In genomic region chr15:29988689-29989088, GRCh38 we compare ENCODE assay signal across 32 cellular contexts.
DNase-seq lines count a peak whose midpoint lies in the region; ATAC-seq and TF ChIP-seq lines count a peak whose summit lies in the region.
"Had no signal": no experiment of that assay in that cellular context is flagged by ENCODE, and none has a peak within 500 bp of the region (broad histone marks: within the 10 kb centered on the region; RNA-seq: fewer than 3 reads in every experiment).

No MANE protein-coding gene starts in this region.

- intact Hi-C loops in heart left ventricle (cut with DNase I) = loop anchor here in 1 of 10 donors (5.0 kb wide), 1 partner anchor 49 kb away; no protein-coding TSS in a partner anchor
- intact Hi-C loops in Right ventricle myocardium inferior (cut with DNase I) = no loop called here

- TF ChIP-seq CTCF in heart left ventricle (IDR thresholded peaks at IDR 0.05) (no peak), cardiac fibroblast (IDR thresholded peaks at IDR 0.05; ENCODE audit: low read depth, low read length) (no peak)

- H3K4me3 ChIP-seq in heart left ventricle (no peak overlapping the region), cardiac fibroblast (replicated peaks in 1 of 2; ENCODE audit: low read depth in 2 of 2, low read length in 2 of 2) (no peak overlapping the region)
- H3K4me3 ChIP-seq: cardiac muscle cell, colonic mucosa, GM12878, heart right ventricle, ovary, suprapubic skin, upper lobe of right lung had no signal

- H3K27ac ChIP-seq in heart left ventricle = no peak overlapping the region
- H3K27ac ChIP-seq: cardiac muscle cell, colonic mucosa, foreskin keratinocyte, heart right ventricle, ovary, suprapubic skin, upper lobe of right lung had no signal

- no peaks in the 10 kb centered on the region for H3K36me3 ChIP-seq in heart left ventricle
- H3K36me3 ChIP-seq: cardiac muscle cell, colonic mucosa, heart right ventricle, ovary, suprapubic skin, upper lobe of right lung had no signal

- TF ChIP-seq POLR2A in heart left ventricle (IDR thresholded peaks at IDR 0.05) = no peak

- peaks cover 0 to 7% (median 0%) of the 10 kb centered on the region in 9 donors for H3K27me3 ChIP-seq in heart left ventricle
- H3K27me3 ChIP-seq: cardiac muscle cell, colonic mucosa, ovary, suprapubic skin had no signal

- no peak for DNase-seq in heart left ventricle
- DNase-seq in Right ventricle myocardium inferior (ENCODE audit: missing footprints) = no peak
- peak; percentile 27 to 64 for DNase-seq in cardiac fibroblast (ENCODE audit: low read depth in 2 of 2)
- DNase-seq in iris pigment epithelial cell (ENCODE audit: low read depth) = peak; percentile 6
- no peak for DNase-seq in NCI-H1048 (lab: John Stamatoyannopoulos, UW)
- DNase-seq in activated naive CD4-positive, alpha-beta T cell (lab: John Stamatoyannopoulos, UW) = no peak
- no peak for DNase-seq in iPS-NIHi7 (ENCODE audit: extremely low spot score)
- DNase-seq in activated T-cell treated with anti-CD3 and anti-CD28 coated beads, Interleukin-2, amount 50 U/mL, for 48 hours = no peak
- DNase-seq: 8988T; activated CD4-positive, alpha-beta T cell treated with anti-CD3 and anti-CD28 coated beads for 36 hours; activated CD8-positive, alpha-beta memory T cell treated with anti-CD3 and anti-CD28 coated beads, Interleukin-2, amount 50 U/mL, for 48 hours; activated CD8-positive, alpha-beta T cell treated with anti-CD3 and anti-CD28 coated beads for 36 hours; activated naive CD4-positive, alpha-beta T cell treated with anti-CD3 and anti-CD28 coated beads, Interleukin-2, amount 50 U/mL, for 16 hours; amniotic stem cell; colonic mucosa; DMS153; effector memory CD8-positive, alpha-beta T cell; erythroblast; foreskin keratinocyte; heart right ventricle; NCI-H1092 treated with DMSO at 0.1 percent for 48 hours; NCI-H187; NCI-H524 treated with DMSO at 0.1 percent for 48 hours; ovary; PC-3; stimulated activated naive B cell treated with anti-CD40 and anti-IgM and Interleukin-4, amounts not matched to agents 10 μg/mL and 1 μg/mL and 100 μg/mL, for 72 hours; T-helper 17 cell; upper lobe of right lung had no signal

- 15 to 45% (median 35%) methylated on average over 3 of the region's 3 CpGs for WGBS in heart left ventricle, 4 donors

- peaks cover 0 to 7% (median 0%) of the 10 kb centered on the region in 12 donors for H3K9me3 ChIP-seq in heart left ventricle
- H3K9me3 ChIP-seq: colonic mucosa, ovary, suprapubic skin, upper lobe of right lung had no signal

- H3K4me1 ChIP-seq in heart left ventricle = peaks cover 0 to 12% (median 4%) of the 10 kb centered on the region in 12 donors
- H3K4me1 ChIP-seq: colonic mucosa, foreskin keratinocyte, suprapubic skin, upper lobe of right lung had no signal

- peak in 3 of 4 donors; percentile 27 to 53 (median 52) for ATAC-seq in heart left ventricle
- ATAC-seq in Right ventricle myocardium inferior = no peak
- ATAC-seq: activated CD4-positive, alpha-beta T cell treated with anti-CD3 and anti-CD28 coated beads for 36 hours; activated CD8-positive, alpha-beta T cell treated with anti-CD3 and anti-CD28 coated beads for 36 hours; activated T-helper 17 cell treated with anti-CD3 and anti-CD28 coated beads, Interleukin-2, amount 50 U/mL, for 72 hours; effector memory CD8-positive, alpha-beta T cell; foreskin keratinocyte; GM12878; PC-3; stimulated activated naive B cell treated with anti-CD40 and anti-IgM and Interleukin-4, amounts not matched to agents 10 μg/mL and 1 μg/mL and 100 μg/mL, for 72 hours; T-helper 17 cell; upper lobe of right lung had no signal

Comparison
In these comparisons a context has a peak if more than half of its experiments do, and no peak if none do; other contexts are left out.
1. DNase-seq: peak in cardiac fibroblast (2 of 2) and iris pigment epithelial cell (single experiment); none in heart left ventricle (0 of 5), Right ventricle myocardium inferior (single experiment), NCI-H1048 (single experiment), activated naive CD4-positive, alpha-beta T cell (0 of 4), iPS-NIHi7 (single experiment) and activated T-cell treated with anti-CD3 and anti-CD28 coated beads, Interleukin-2, amount 50 U/mL, for 48 hours (0 of 2).